Comparison of ENCODE assay signal across 13 cellular contexts in the genomic region with DNA sequence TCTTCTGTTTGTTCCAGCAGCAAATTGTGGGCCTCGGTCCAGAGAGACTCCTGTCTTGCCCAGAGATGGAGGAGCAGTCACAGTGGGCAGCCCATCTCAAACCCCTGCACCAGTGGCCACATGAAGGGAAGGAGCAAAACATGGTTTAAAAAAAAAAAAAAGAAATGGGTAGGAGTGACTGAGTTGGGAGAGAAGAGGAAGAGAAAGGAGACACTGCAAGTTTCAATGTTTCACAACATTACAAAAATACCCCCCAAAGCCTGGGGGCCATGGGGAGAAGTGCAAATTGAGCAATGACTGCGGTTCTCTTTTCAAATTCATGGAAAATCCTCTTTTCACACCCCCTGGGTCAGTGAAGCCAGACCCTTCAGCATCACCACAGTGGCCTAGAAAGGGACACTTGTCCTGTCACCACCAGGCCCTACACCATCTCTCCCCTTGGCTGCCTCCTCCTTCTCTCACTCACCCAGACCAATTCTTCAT.
DNase-seq lines count a peak whose midpoint lies in the region; ATAC-seq and TF ChIP-seq lines count a peak whose summit lies in the region.
"Had no signal": no experiment of that assay in that cellular context is flagged by ENCODE, and none has a peak within 500 bp of the region (broad histone marks: within the 10 kb centered on the region; RNA-seq: fewer than 3 reads in every experiment).

No MANE protein-coding gene starts in this region.

- H3K4me3 ChIP-seq in adipocyte (ENCODE audit: low read length) = no peak overlapping the region

- H3K36me3 Mint-ChIP-seq in stimulated activated naive B cell treated with anti-CD40 and anti-IgM and Interleukin-4, amounts not matched to agents 10 μg/mL and 1 μg/mL and 100 μg/mL, for 72 hours = no peaks in the 10 kb centered on the region
- H3K36me3 Mint-ChIP-seq: natural killer cell had no signal

- H3K27ac Mint-ChIP-seq in stimulated activated naive B cell treated with anti-CD40 and anti-IgM and Interleukin-4, amounts not matched to agents 10 μg/mL and 1 μg/mL and 100 μg/mL, for 72 hours = peak overlapping the region; percentile 45
- H3K27ac Mint-ChIP-seq: natural killer cell had no signal

- peaks cover 0 to 1% of the 10 kb centered on the region in 2 donors for H3K9me3 Mint-ChIP-seq in stimulated activated naive B cell treated with anti-CD40 and anti-IgM and Interleukin-4, amounts not matched to agents 10 μg/mL and 1 μg/mL and 100 μg/mL, for 72 hours
- H3K9me3 Mint-ChIP-seq: natural killer cell had no signal

- no peaks in the 10 kb centered on the region for H3K27me3 Mint-ChIP-seq in stimulated activated naive B cell treated with anti-CD40 and anti-IgM and Interleukin-4, amounts not matched to agents 10 μg/mL and 1 μg/mL and 100 μg/mL, for 72 hours

- H3K4me1 Mint-ChIP-seq in stimulated activated naive B cell treated with anti-CD40 and anti-IgM and Interleukin-4, amounts not matched to agents 10 μg/mL and 1 μg/mL and 100 μg/mL, for 72 hours = peaks cover 50 to 68% of the 10 kb centered on the region in 2 donors

- H3K27me3 ChIP-seq in adipocyte (replicated peaks; ENCODE audit: control insufficient read depth, insufficient read depth, low read length) = no peaks in the 10 kb centered on the region

- no peak for TF ChIP-seq CTCF in omental fat pad (IDR thresholded peaks at IDR 0.05)

- DNase-seq in KBM-7 (peak; percentile 80), adipocyte (ENCODE audit: low read depth) (peak; percentile 46), medulla oblongata (ENCODE audit: extremely low spot score) (peak; percentile 75), omental fat pad (ENCODE audit: low spot score) (no peak), D341Med (ENCODE audit: low spot score) (no peak)
- no peak for DNase-seq in stimulated activated naive B cell treated with anti-CD40 and anti-IgM and Interleukin-4, amounts not matched to agents 10 μg/mL and 1 μg/mL and 100 μg/mL, for 72 hours
- no peak for DNase-seq in activated naive CD4-positive, alpha-beta T cell (lab: John Stamatoyannopoulos, UW)
- DNase-seq: amniotic stem cell; MM.1S; natural killer cell; stimulated activated CD4-positive, alpha-beta T cell treated with anti-CD3 and anti-CD28 coated beads, Interleukin-2, amount 100 ng/mL, for 48 hours; T1000 had no signal

- no peaks in the 10 kb centered on the region for H3K9me3 ChIP-seq in adipocyte (ENCODE audit: control insufficient read depth, low read length)

- H3K36me3 ChIP-seq in adipocyte (ENCODE audit: control insufficient read depth, insufficient read depth, low read length, severe bottlenecking) = no peaks in the 10 kb centered on the region

- ATAC-seq in stimulated activated naive B cell treated with anti-CD40 and anti-IgM and Interleukin-4, amounts not matched to agents 10 μg/mL and 1 μg/mL and 100 μg/mL, for 72 hours (replicated peaks) = peak in 1 of 2 donors; percentile 8
- ATAC-seq in GM18520 (IDR thresholded peaks at IDR 0.05; ENCODE audit: unreplicated experiment) (no peak), omental fat pad (ENCODE audit: low FRiP score) (no peak)
- ATAC-seq: natural killer cell had no signal

- H3K9ac ChIP-seq in adipocyte (ENCODE audit: low read length) = peak overlapping the region; percentile 28

- peak overlapping the region; percentile 14 to 43 for H3K4me3 Mint-ChIP-seq in stimulated activated naive B cell treated with anti-CD40 and anti-IgM and Interleukin-4, amounts not matched to agents 10 μg/mL and 1 μg/mL and 100 μg/mL, for 72 hours
- H3K4me3 Mint-ChIP-seq: natural killer cell had no signal

- in situ Hi-C loops in KBM-7 (cut with MboI; ENCODE audit: low pct_unique_long_range_greater_than_20kb, low sequenced_read_pairs) = loop anchor here (25.0 kb wide), 1 partner anchor 378 kb away; no protein-coding TSS in a partner anchor

- peaks cover 43% of the 10 kb centered on the region for H3K4me1 ChIP-seq in adipocyte (ENCODE audit: control insufficient read depth, insufficient read depth, low read length)

Comparison
In these comparisons a context has a peak if more than half of its experiments do, and no peak if none do; other contexts are left out.
1. DNase-seq: peak in KBM-7 (single experiment), adipocyte (single experiment) and medulla oblongata (single experiment); none in stimulated activated naive B cell treated with anti-CD40 and anti-IgM and Interleukin-4, amounts not matched to agents 10 μg/mL and 1 μg/mL and 100 μg/mL, for 72 hours (single experiment), activated naive CD4-positive, alpha-beta T cell (0 of 4), omental fat pad (single experiment) and D341Med (single experiment).